8 cellular contexts compared by ENCODE assay signal in genomic region chr1:120176092-120176855, GRCh38. TPM values are rescaled to one million over a fixed set of nuclear protein-coding genes. Genes with fewer than 3 reads are reported as not detected.
DNase-seq lines count a peak whose midpoint lies in the region; ATAC-seq and TF ChIP-seq lines count a peak whose summit lies in the region.

SEC22B (minus strand) TSS chr1:120176520; CDS start chr1:120176381, 139 bp downstream.

- no peaks in the 10 kb centered on the region for H3K9me3 ChIP-seq in DOHH2 (ENCODE audit: control insufficient read depth, insufficient read depth, low read length)

- peak within 1 kb of the TSS; percentile 99 for H3K27ac Mint-ChIP-seq in GM23338
- H3K27ac Mint-ChIP-seq in naive B cell: peak within 1 kb of the TSS; percentile 97 to 99 (median 99)
- peak within 1 kb of the TSS; percentile 100 for H3K27ac Mint-ChIP-seq in stimulated activated effector memory CD8-positive, alpha-beta T cell treated with anti-CD3 and anti-CD28 coated beads, Interleukin-12 subunit alpha, Interleukin-12 subunit beta, amount 100 ng/mL, for 72 hours

- TF ChIP-seq CTCF in DOHH2 (IDR thresholded peaks at IDR 0.05; ENCODE audit: low read depth, low read length, poor library complexity, severe bottlenecking) (no peak), GM23338 (conservative IDR thresholded peaks at IDR 0.05; ENCODE audit: low read depth in 2 of 2) (no peak)

- H3F3A ChIP-seq in DOHH2 (ENCODE audit: control insufficient read depth, insufficient read depth): no peaks in the 10 kb centered on the region
- H3F3A ChIP-seq in GM23338 (replicated peaks; ENCODE audit: low read depth): 0 out of 2 replicates have a peak, but pooled peaks cover 8% of the 10 kb centered on the region

- H3K9me2 ChIP-seq in DOHH2 (replicated peaks; ENCODE audit: control insufficient read depth, low read length) (no peaks in the 10 kb centered on the region), GM23338 (ENCODE audit: insufficient read depth) (no peaks in the 10 kb centered on the region)

- H3K27ac ChIP-seq in DOHH2 (ENCODE audit: low read depth, low read length) (peak within 1 kb of the TSS; percentile 54), GM23338 (ENCODE audit: low read depth) (peak within 1 kb of the TSS; percentile 95)

- no peaks in the 10 kb centered on the region for H3K9me3 Mint-ChIP-seq in GM23338
- H3K9me3 Mint-ChIP-seq in naive B cell: no peaks in the 10 kb centered on the region
- H3K9me3 Mint-ChIP-seq in stimulated activated effector memory CD8-positive, alpha-beta T cell treated with anti-CD3 and anti-CD28 coated beads, Interleukin-12 subunit alpha, Interleukin-12 subunit beta, amount 100 ng/mL, for 72 hours: no peaks in the 10 kb centered on the region

- peaks cover 4% of the 10 kb centered on the region for H3K27me3 Mint-ChIP-seq in GM23338 (ENCODE audit: insufficient read depth, low read depth, poor library complexity)
- H3K27me3 Mint-ChIP-seq in naive B cell: no peaks in the 10 kb centered on the region

- H4K20me1 ChIP-seq in DOHH2 (ENCODE audit: control insufficient read depth, insufficient read depth, low read depth, low read length): no peaks in the 10 kb centered on the region
- no peaks in the 10 kb centered on the region for H4K20me1 ChIP-seq in GM23338 (replicated peaks; ENCODE audit: insufficient read depth)

- H3K4me3 ChIP-seq in DOHH2 (ENCODE audit: low read length) (peak within 1 kb of the TSS; percentile 96), GM23338 (peak within 1 kb of the TSS; percentile 74)

- H3K36me3 Mint-ChIP-seq in GM23338 (ENCODE audit: low read depth): peaks cover 2% of the 10 kb centered on the region; the same call in 1 of the 3 replicates
- peaks cover 0 to 7% of the 10 kb centered on the region in 2 donors for H3K36me3 Mint-ChIP-seq in naive B cell
- H3K36me3 Mint-ChIP-seq in stimulated activated effector memory CD8-positive, alpha-beta T cell treated with anti-CD3 and anti-CD28 coated beads, Interleukin-12 subunit alpha, Interleukin-12 subunit beta, amount 100 ng/mL, for 72 hours: peaks cover 12% of the 10 kb centered on the region

- H3K4me3 Mint-ChIP-seq in GM23338 (peak within 1 kb of the TSS; percentile 99), naive B cell (peak within 1 kb of the TSS; percentile 98 to 100 (median 99))
- peak within 1 kb of the TSS; percentile 99 for H3K4me3 Mint-ChIP-seq in stimulated activated effector memory CD8-positive, alpha-beta T cell treated with anti-CD3 and anti-CD28 coated beads, Interleukin-12 subunit alpha, Interleukin-12 subunit beta, amount 100 ng/mL, for 72 hours

- peak; percentile 97 for DNase-seq in GM23338 (ENCODE audit: low spot score)
- peak; percentile 95 to 96 for DNase-seq in Kasumi-1 (lab: John Stamatoyannopoulos, UW)
- DNase-seq in RKO (ENCODE audit: low spot score): peak; percentile 95
- DNase-seq in activated T-helper 1 cell treated with Interleukin-2 at 50 U/mL for 16 hours (ENCODE audit: low read depth): peak; percentile 79
- peak; percentile 95 for DNase-seq in fibroblast of gingiva (ENCODE audit: low read depth)
- DNase-seq in naive B cell: peak; percentile 87
- peak; percentile 78 to 96 for DNase-seq in stimulated activated effector memory CD8-positive, alpha-beta T cell treated with anti-CD3 and anti-CD28 coated beads, Interleukin-12 subunit alpha, Interleukin-12 subunit beta, amount 100 ng/mL, for 72 hours (ENCODE audit: low spot score in 2 of 2)

- H3K36me3 ChIP-seq in DOHH2 (ENCODE audit: control insufficient read depth, low read length) (peaks cover 6% of the 10 kb centered on the region), GM23338 (ENCODE audit: insufficient read depth) (no peaks in the 10 kb centered on the region)

- H2AFZ ChIP-seq in GM23338: peak within 1 kb of the TSS; percentile 76

- peaks cover 13% of the 10 kb centered on the region for H3K79me2 ChIP-seq in DOHH2 (ENCODE audit: control insufficient read depth, low read length)
- H3K79me2 ChIP-seq in GM23338 (replicated peaks; ENCODE audit: insufficient read depth): peaks cover 6% of the 10 kb centered on the region

- H3K4me1 Mint-ChIP-seq in GM23338 (peaks cover 14% of the 10 kb centered on the region), naive B cell (peaks cover 12 to 14% (median 14%) of the 10 kb centered on the region in 3 donors)
- H3K4me1 Mint-ChIP-seq in stimulated activated effector memory CD8-positive, alpha-beta T cell treated with anti-CD3 and anti-CD28 coated beads, Interleukin-12 subunit alpha, Interleukin-12 subunit beta, amount 100 ng/mL, for 72 hours: no peaks in the 10 kb centered on the region

- ATAC-seq in GM23338: peak; percentile 92
- ATAC-seq in naive B cell (ENCODE audit: low read depth in 2 of 2): peak; percentile 100
- peak; percentile 100 for ATAC-seq in stimulated activated effector memory CD8-positive, alpha-beta T cell treated with anti-CD3 and anti-CD28 coated beads, Interleukin-12 subunit alpha, Interleukin-12 subunit beta, amount 100 ng/mL, for 72 hours

- H3K4me2 ChIP-seq in DOHH2 (ENCODE audit: low read length): peak within 1 kb of the TSS; percentile 70
- peak within 1 kb of the TSS; percentile 75 for H3K4me2 ChIP-seq in GM23338

- H3K4me1 ChIP-seq in DOHH2 (ENCODE audit: control insufficient read depth, low read length): peaks cover 3% of the 10 kb centered on the region; the same call in 1 of the 2 replicates
- peaks cover 12% of the 10 kb centered on the region for H3K4me1 ChIP-seq in GM23338 (ENCODE audit: insufficient read depth)

- H3K27me3 ChIP-seq in DOHH2 (ENCODE audit: control insufficient read depth, low read length) (no peaks in the 10 kb centered on the region), GM23338 (ENCODE audit: insufficient read depth) (no peaks in the 10 kb centered on the region)

TF ChIP-seq in GM23338, 12 proteins besides CTCF, POLR2A, EP300 and RAD21 (continues in another document):
- TF ChIP-seq ZNF114 (CRISPR knock-in tag; IDR thresholded peaks at IDR 0.05) (peak; percentile 96), ETS1 (IDR thresholded peaks at IDR 0.05) (peak; percentile 64), POLR2AphosphoS5 (IDR thresholded peaks at IDR 0.05; ENCODE audit: low read depth) (peak; percentile 72), CREB1 (CRISPR knock-in tag; IDR thresholded peaks at IDR 0.05; ENCODE audit: low read depth) (peak; percentile 89), JUNB (IDR thresholded peaks at IDR 0.05; ENCODE audit: unreplicated experiment) (no peak)

RNA-seq across cellular contexts. Expression of gene SEC22B, which starts in this region (rescaled TPM):
- 14.2 and 17.8 TPM in 2 replicates for total RNA-seq in GM23338 (2014; rRNA removed; shearing (Covaris generic))
- polyA plus RNA-seq in GM23338 (2016; fragmentation: Nextera tagmentation; extraction: Ambion mirVana): 16.6 and 17.6 TPM in 2 replicates
- polyA plus RNA-seq in naive B cell (ENCODE audit: low read depth in 6 of 6): 10 to 100 TPM in 5 of 6 donors, 1 to 10 TPM in 1; 9.1 to 21.1 (median 19.5) TPM

Comparison
In these comparisons a context has a peak if more than half of its experiments do, and no peak if none do; other contexts are left out.
1. Peak in every context shown above with its lines: DNase-seq, ATAC-seq, H3K4me3 ChIP-seq and H3K27ac ChIP-seq.